Comparison of ENCODE assay signal across 1 cellular context in genomic region chr17:29649359-29649758, GRCh38.
A peak's percentile ranks its signal among the peaks of the same experiment; 100 is the strongest.
TF ChIP-seq lines count a peak whose summit lies in the region.

No MANE protein-coding gene starts in this region.

TF ChIP-seq in K562, 482 proteins besides CTCF, POLR2A, EP300 and RAD21:
- 0 out of 2 replicates have a peak, but pooled peaks have one; percentile 18 for TF ChIP-seq CBFA2T2 (conservative IDR thresholded peaks at IDR 0.05)
- no peak for TF ChIP-seq ZNF431 (CRISPR knock-in tag; IDR thresholded peaks at IDR 0.05)
- TF ChIP-seq ZNF224 (CRISPR knock-in tag; IDR thresholded peaks at IDR 0.05): no peak
- peak; percentile 15; the same call in 1 of the 2 replicates for TF ChIP-seq NCOR1 (IDR thresholded peaks at IDR 0.05)
- TF ChIP-seq ZNF717 (CRISPR knock-in tag; IDR thresholded peaks at IDR 0.05): no peak
- 0 out of 2 replicates have a peak, but pooled peaks have one; percentile 10 for TF ChIP-seq HMBOX1 (IDR thresholded peaks at IDR 0.05)
- TF ChIP-seq CBFA2T3 (IDR thresholded peaks at IDR 0.05): peak; percentile 50
